In genomic region chr22:45582236-45582954, GRCh38 we compare ENCODE assay signal across 15 cellular contexts.
"Had no signal": no experiment of that assay in that cellular context is flagged by ENCODE, and none has a peak within 500 bp of the region (broad histone marks: within the 10 kb centered on the region; RNA-seq: fewer than 3 reads in every experiment).

No MANE protein-coding gene starts in this region.

- H3K4me1 ChIP-seq: breast epithelium, gastrocnemius medialis, parathyroid adenoma, thyroid gland had no signal

- H2AFZ ChIP-seq: parathyroid adenoma had no signal

- H3K27me3 ChIP-seq: breast epithelium, thyroid gland had no signal

- H3K4me3 Mint-ChIP-seq: activated CD8-positive, alpha-beta T cell treated with anti-CD3 and anti-CD28 coated beads, Interleukin-2, amount 10 ng/mL, durations not matched to agents 7 days and 5 days; activated naive CD4-positive, alpha-beta T cell treated with anti-CD3 and anti-CD28 coated beads for 36 hours; activated T-cell treated with anti-CD3 and anti-CD28 coated beads, Interleukin-2, amount 50 U/mL, for 24 hours; WTC11 had no signal

- H3K9ac ChIP-seq: parathyroid adenoma had no signal

- H3K36me3 ChIP-seq: breast epithelium, gastrocnemius medialis, thyroid gland had no signal

- H3K79me2 ChIP-seq: parathyroid adenoma had no signal

- H3K9me3 ChIP-seq: breast epithelium, gastrocnemius medialis, thyroid gland had no signal

- DNase-seq: activated CD4-positive, alpha-beta T cell treated with anti-CD3 and anti-CD28 coated beads for 4 hours; activated CD8-positive, alpha-beta T cell treated with anti-CD3 and anti-CD28 coated beads, Interleukin-2, amount 10 ng/mL, durations not matched to agents 7 days and 5 days; activated naive CD4-positive, alpha-beta T cell treated with anti-CD3 and anti-CD28 coated beads for 36 hours; activated T-cell treated with anti-CD3 and anti-CD28 coated beads, Interleukin-2, amount 50 U/mL, for 24 hours; cortex of kidney; gastrocnemius medialis; head of caudate nucleus; kidney glomerular epithelial cell; mesenchymal stem cell; naive thymus-derived CD4-positive, alpha-beta T cell; stimulated activated naive CD4-positive, alpha-beta T cell treated with Interleukin-2 at 50 U/mL for 16 hours; thyroid gland had no signal

- H3K27ac Mint-ChIP-seq: activated naive CD4-positive, alpha-beta T cell treated with anti-CD3 and anti-CD28 coated beads for 36 hours; activated T-cell treated with anti-CD3 and anti-CD28 coated beads, Interleukin-2, amount 50 U/mL, for 24 hours had no signal

- H3K27ac ChIP-seq: breast epithelium, gastrocnemius medialis, parathyroid adenoma, thyroid gland had no signal

- H3K9me3 Mint-ChIP-seq: activated T-cell treated with anti-CD3 and anti-CD28 coated beads, Interleukin-2, amount 50 U/mL, for 24 hours; WTC11 had no signal

- H3K4me3 ChIP-seq: breast epithelium, gastrocnemius medialis, thyroid gland had no signal

- ATAC-seq: activated CD8-positive, alpha-beta T cell treated with anti-CD3 and anti-CD28 coated beads, Interleukin-2, amount 10 ng/mL, durations not matched to agents 7 days and 5 days; gastrocnemius medialis; naive thymus-derived CD4-positive, alpha-beta T cell; WTC11 had no signal

- H3K36me3 Mint-ChIP-seq: WTC11 had no signal
